Comparison of ENCODE assay signal across 8 cellular contexts in genomic region chr18:13612111-13612997, GRCh38.
A peak's percentile ranks its signal among the peaks of the same experiment; 100 is the strongest.
DNase-seq lines count a peak whose midpoint lies in the region; ATAC-seq and TF ChIP-seq lines count a peak whose summit lies in the region.

No MANE protein-coding gene starts in this region.

- H3K4me1 ChIP-seq in GM23338 (ENCODE audit: insufficient read depth) (peaks cover 11% of the 10 kb centered on the region), heart left ventricle (peaks cover 3 to 81% (median 43%) of the 10 kb centered on the region in 12 donors)

- no peaks in the 10 kb centered on the region for H3K9me3 ChIP-seq in heart left ventricle

- no peaks in the 10 kb centered on the region; the same call in 1 of the 2 replicates for H3K27me3 ChIP-seq in GM23338 (ENCODE audit: insufficient read depth)
- H3K27me3 ChIP-seq in heart left ventricle: no peaks in the 10 kb centered on the region

- H2AFZ ChIP-seq in GM23338: peak overlapping the region; percentile 96

- WGBS in heart left ventricle, 4 donors: 29 to 36% (median 30%) methylated on average over 14 to 20 of the region's 20 CpGs

- no peaks in the 10 kb centered on the region for H4K20me1 ChIP-seq in GM23338 (replicated peaks; ENCODE audit: insufficient read depth)

- no peak overlapping the region for H3K27ac Mint-ChIP-seq in GM23338
- peak overlapping the region; percentile 93 for H3K27ac Mint-ChIP-seq in activated T-cell treated with anti-CD3 and anti-CD28 coated beads, Interleukin-2, amount 50 U/mL, for 24 hours

- DNase-seq in GM23338 (ENCODE audit: low spot score) (no peak), NB4 (ENCODE audit: low read depth) (peak; percentile 61), heart left ventricle (no peak), DMS53 (lab: John Stamatoyannopoulos, UW) (no peak), AML-193 (lab: John Stamatoyannopoulos, UW) (no peak)
- peak; percentile 79 for DNase-seq in activated T-cell treated with anti-CD3 and anti-CD28 coated beads, Interleukin-2, amount 50 U/mL, for 24 hours
- DNase-seq in stimulated activated CD4-positive, alpha-beta T cell treated with anti-CD3 and anti-CD28 coated beads, Interleukin-12 subunit alpha, Interleukin-12 subunit beta, amount 100 ng/mL, for 4 hours: peak; percentile 47

- H3K4me3 ChIP-seq in GM23338 (no peak overlapping the region), NB4 (ENCODE audit: low read depth, low read length) (peak overlapping the region; percentile 55), heart left ventricle (peak overlapping the region in 11 of 12 donors; percentile 23 to 58 (median 46))

- H3K27me3 Mint-ChIP-seq in GM23338 (ENCODE audit: insufficient read depth, low read depth, poor library complexity): peaks cover 35% of the 10 kb centered on the region
- no peaks in the 10 kb centered on the region for H3K27me3 Mint-ChIP-seq in activated T-cell treated with anti-CD3 and anti-CD28 coated beads, Interleukin-2, amount 50 U/mL, for 24 hours

- no peaks in the 10 kb centered on the region for H3K79me2 ChIP-seq in GM23338 (replicated peaks; ENCODE audit: insufficient read depth)

- H3F3A ChIP-seq in GM23338 (replicated peaks; ENCODE audit: low read depth): no peaks in the 10 kb centered on the region

- TF ChIP-seq CTCF in GM23338 (conservative IDR thresholded peaks at IDR 0.05; ENCODE audit: low read depth in 2 of 2) (no peak), NB4 (IDR thresholded peaks at IDR 0.05; ENCODE audit: low read depth, low read length) (no peak), heart left ventricle (IDR thresholded peaks at IDR 0.05) (no peak)

- H3K27ac ChIP-seq in GM23338 (ENCODE audit: low read depth): no peak overlapping the region
- peak overlapping the region; percentile 68 to 93 (median 81) for H3K27ac ChIP-seq in heart left ventricle

- no peaks in the 10 kb centered on the region for H3K36me3 ChIP-seq in GM23338 (ENCODE audit: insufficient read depth)
- H3K36me3 ChIP-seq in heart left ventricle: no peaks in the 10 kb centered on the region

- H3K9me3 Mint-ChIP-seq in GM23338: no peaks in the 10 kb centered on the region
- no peaks in the 10 kb centered on the region for H3K9me3 Mint-ChIP-seq in activated T-cell treated with anti-CD3 and anti-CD28 coated beads, Interleukin-2, amount 50 U/mL, for 24 hours

- peaks cover 17% of the 10 kb centered on the region for H3K4me1 Mint-ChIP-seq in GM23338
- H3K4me1 Mint-ChIP-seq in activated T-cell treated with anti-CD3 and anti-CD28 coated beads, Interleukin-2, amount 50 U/mL, for 24 hours (ENCODE audit: low read depth): peaks cover 95% of the 10 kb centered on the region

- H3K4me2 ChIP-seq in GM23338: peak overlapping the region; percentile 60; the same call in 1 of the 2 replicates

- H3K36me3 Mint-ChIP-seq in GM23338 (ENCODE audit: low read depth): no peaks in the 10 kb centered on the region
- H3K36me3 Mint-ChIP-seq in activated T-cell treated with anti-CD3 and anti-CD28 coated beads, Interleukin-2, amount 50 U/mL, for 24 hours (ENCODE audit: low read depth): peaks cover 27% of the 10 kb centered on the region

- peak overlapping the region; percentile 59; the same call in 2 of the 3 replicates for H3K4me3 Mint-ChIP-seq in GM23338
- peak overlapping the region; percentile 77 for H3K4me3 Mint-ChIP-seq in activated T-cell treated with anti-CD3 and anti-CD28 coated beads, Interleukin-2, amount 50 U/mL, for 24 hours

- peak; percentile 48 for TF ChIP-seq POLR2A in GM10847 (IDR thresholded peaks at IDR 0.05; ENCODE audit: extremely low read depth, insufficient read length)
- TF ChIP-seq POLR2A in NB4 (IDR thresholded peaks at IDR 0.05; ENCODE audit: extremely low read depth, insufficient read length): no peak
- TF ChIP-seq POLR2A in heart left ventricle (IDR thresholded peaks at IDR 0.05): no peak

- ATAC-seq in GM23338 (no peak; the same call in 2 of the 3 replicates), heart left ventricle (peak in 3 of 4 donors; percentile 1 to 8 (median 4))

- H3K9me2 ChIP-seq in GM23338 (ENCODE audit: insufficient read depth): no peaks in the 10 kb centered on the region

- intact Hi-C loops in heart left ventricle (cut with DNase I): loop anchor here in 5 of 10 donors (5.0 to 10.0 kb wide), 4 partner anchors 48 to 178 kb away; no protein-coding TSS in a partner anchor

TF ChIP-seq in GM23338, 12 proteins besides CTCF, POLR2A, EP300 and RAD21 (continues in another document):
- TF ChIP-seq POLR2AphosphoS5 (IDR thresholded peaks at IDR 0.05; ENCODE audit: low read depth): no peak
- TF ChIP-seq ZNF462 (CRISPR knock-in tag; IDR thresholded peaks at IDR 0.05): no peak
- no peak for TF ChIP-seq ZNF331 (CRISPR knock-in tag; IDR thresholded peaks at IDR 0.05; ENCODE audit: low read depth)
- TF ChIP-seq EZH2 (IDR thresholded peaks at IDR 0.05; ENCODE audit: low read depth, unreplicated experiment): no peak

Comparison
In these comparisons a context has a peak if more than half of its experiments do, and no peak if none do; other contexts are left out.
1. DNase-seq: peak in NB4 (single experiment), activated T-cell treated with anti-CD3 and anti-CD28 coated beads, Interleukin-2, amount 50 U/mL, for 24 hours (single experiment) and stimulated activated CD4-positive, alpha-beta T cell treated with anti-CD3 and anti-CD28 coated beads, Interleukin-12 subunit alpha, Interleukin-12 subunit beta, amount 100 ng/mL, for 4 hours (single experiment); none in GM23338 (single experiment), heart left ventricle (0 of 5), DMS53 (single experiment) and AML-193 (0 of 2).